23 cellular contexts compared by ENCODE assay signal in genomic region chr12:2751230-2751629, GRCh38.
"Had no signal": no experiment of that assay in that cellular context is flagged by ENCODE, and none has a peak within 500 bp of the region (broad histone marks: within the 10 kb centered on the region; RNA-seq: fewer than 3 reads in every experiment).

No MANE protein-coding gene starts in this region.

- DNase-seq: activated B cell treated with CpG ODN at 0.5 μM for 24 hours; activated CD4-positive, alpha-beta T cell treated with anti-CD3 and anti-CD28 coated beads for 48 hours; activated CD4-positive, alpha-beta T cell treated with anti-CD3 and anti-CD28 coated beads, Interleukin-2, amount 50 U/mL, for 1 hour; activated CD4-positive, alpha-beta T cell treated with anti-CD3 and anti-CD28 coated beads, Interleukin-2, amount 50 U/mL, for 48 hours; activated CD8-positive, alpha-beta memory T cell treated with anti-CD3 and anti-CD28 coated beads for 24 hours; activated CD8-positive, alpha-beta T cell treated with anti-CD3 and anti-CD28 coated beads for 36 hours; activated effector memory CD4-positive, alpha-beta T cell treated with Interleukin-2 at 50 U/mL for 16 hours; activated gamma-delta T cell treated with Interleukin-2 at 50 U/mL for 16 hours; activated naive CD4-positive, alpha-beta T cell treated with anti-CD3 and anti-CD28 coated beads, Interleukin-2, amount 50 U/mL, for 16 hours; activated naive CD4-positive, alpha-beta T cell treated with Interleukin-2 at 50 U/mL for 16 hours; activated T-cell treated with anti-CD3 and anti-CD28 coated beads, Interleukin-2, amount 50 U/mL, for 4 hours; amniotic stem cell; anterior cingulate cortex; brain microvascular endothelial cell; caudate nucleus; effector CD8-positive, alpha-beta T cell; foreskin fibroblast; head of caudate nucleus; T-helper 2 cell had no signal

- ATAC-seq: activated CD4-positive, CD25-positive, alpha-beta regulatory T cell treated with anti-CD3 and anti-CD28 coated beads, Interleukin-2, amount 50 U/mL, for 24 hours; activated CD8-positive, alpha-beta T cell treated with anti-CD3 and anti-CD28 coated beads for 36 hours; activated T-cell treated with anti-CD3 and anti-CD28 coated beads, Interleukin-2, amount 50 U/mL, for 4 hours; activated T-helper 17 cell treated with anti-CD3 and anti-CD28 coated beads, Interleukin-2, amount 50 U/mL, for 72 hours had no signal

- H3K27ac ChIP-seq: brain microvascular endothelial cell, epithelial cell of prostate, WERI-Rb-1 had no signal

- H3K36me3 ChIP-seq: brain microvascular endothelial cell, WERI-Rb-1 had no signal
